Comparison of ENCODE assay signal across 1 cellular context in genomic region chr19:640606-641170, GRCh38.
TF ChIP-seq lines count a peak whose summit lies in the region.

No MANE protein-coding gene starts in this region.

TF ChIP-seq in WTC11, 78 proteins besides CTCF, POLR2A, EP300 and RAD21:
- TF ChIP-seq FOXP4 (CRISPR knock-in tag; IDR thresholded peaks at IDR 0.05) (no peak), NFE2L1 (CRISPR knock-in tag; IDR thresholded peaks at IDR 0.05) (no peak), E2F5 (CRISPR knock-in tag; IDR thresholded peaks at IDR 0.05) (0 out of 2 replicates have a peak, but pooled peaks have one; percentile 43)
